Comparison of ENCODE assay signal across 7 cellular contexts in the genomic region with DNA sequence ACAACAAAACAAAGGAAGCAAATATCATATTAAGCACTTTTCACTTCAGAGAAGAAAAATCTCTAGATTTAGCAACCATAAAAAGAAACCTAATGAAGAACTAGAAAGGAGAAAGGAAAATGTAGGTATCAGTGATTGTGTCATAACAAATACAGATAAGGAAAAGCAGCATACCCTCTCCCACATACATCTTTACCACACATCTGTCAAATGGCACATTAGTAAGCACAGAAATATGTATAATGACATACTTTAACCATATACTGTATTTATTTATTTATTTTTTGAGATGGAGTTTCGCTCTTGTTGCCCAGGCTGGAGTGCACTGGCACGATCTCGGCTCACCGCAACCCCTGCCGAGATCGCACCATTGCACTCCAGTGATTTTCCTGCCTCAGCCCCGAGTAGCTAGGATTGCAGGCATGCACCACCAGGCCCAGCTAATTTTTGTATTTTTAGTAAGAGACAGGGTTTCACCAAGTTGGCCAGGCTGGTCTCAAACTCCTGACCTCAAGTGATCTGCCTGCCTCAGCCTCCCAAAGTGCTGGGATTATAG. TPM values are rescaled to one million over a fixed set of nuclear protein-coding genes. Genes with fewer than 3 reads are reported as not detected.
DNase-seq lines count a peak whose midpoint lies in the region; TF ChIP-seq lines count a peak whose summit lies in the region.
"Not testable (repeated sequence)": the region's sequence is repeated elsewhere in the genome, so short reads cannot be mapped to it uniquely, and the experiment has no call there.

No MANE protein-coding gene starts in this region.

- DNase-seq in A172 (ENCODE audit: low spot score) (peak; percentile 15), ELR (ENCODE audit: low read depth) (peak; percentile 37), NCI-H226 (peak; percentile 86), amniotic epithelial cell (ENCODE audit: low read depth) (peak; percentile 93), brain microvascular endothelial cell (peak; percentile 66), fibroblast of the aortic adventitia (ENCODE audit: low read depth) (peak; percentile 18), mesenchymal stem cell (peak; percentile 18)

- not testable (repeated sequence) for H3K4me1 ChIP-seq in mesenchymal stem cell (ENCODE audit: control insufficient read depth, insufficient read depth, low read depth, low read length)

- H3K4me3 ChIP-seq in brain microvascular endothelial cell (ENCODE audit: low read depth, low read length); fibroblast of the aortic adventitia (ENCODE audit: low read depth, low read length); mesenchymal stem cell (ENCODE audit: insufficient read depth in 1 of 2, low read depth in 1 of 2, low read length in 2 of 2): not testable (repeated sequence)

- not testable (repeated sequence) for H3K23ac ChIP-seq in mesenchymal stem cell (ENCODE audit: low read length in 2 of 2)

- not testable (repeated sequence) for TF ChIP-seq CTCF in brain microvascular endothelial cell (IDR thresholded peaks at IDR 0.05; ENCODE audit: low read depth, low read length, missing control alignments); fibroblast of the aortic adventitia (IDR thresholded peaks at IDR 0.05; ENCODE audit: insufficient read depth, low read length)

- H3K18ac ChIP-seq in mesenchymal stem cell (ENCODE audit: low read depth in 1 of 2, low read length in 2 of 2): not testable (repeated sequence)

- WGBS in mesenchymal stem cell: 85% methylated on average over 7 of the region's 7 CpGs

- not testable (repeated sequence) for H3K14ac ChIP-seq in mesenchymal stem cell (ENCODE audit: low read length in 2 of 2)

- H3K36me3 ChIP-seq in brain microvascular endothelial cell (replicated peaks): not testable (repeated sequence)
- peaks cover 0 to 22% of the 10 kb centered on the region in 2 experiments for H3K36me3 ChIP-seq in mesenchymal stem cell (ENCODE audit: control insufficient read depth in 1 of 2, insufficient read depth in 2 of 2, low read depth in 1 of 2, low read length in 2 of 2)

- not testable (repeated sequence) for H2BK12ac ChIP-seq in mesenchymal stem cell (ENCODE audit: low read length in 2 of 2)

- not testable (repeated sequence) for H3K9ac ChIP-seq in mesenchymal stem cell (ENCODE audit: low read length)

- not testable (repeated sequence) for H4K91ac ChIP-seq in mesenchymal stem cell (ENCODE audit: low read length)

- H3K79me1 ChIP-seq in mesenchymal stem cell (replicated peaks; ENCODE audit: low read length, poor library complexity, severe bottlenecking): peaks cover 11% of the 10 kb centered on the region

- H3K9me3 ChIP-seq in mesenchymal stem cell (ENCODE audit: control insufficient read depth, low read length): not testable (repeated sequence)

- not testable (repeated sequence) for H3K4me2 ChIP-seq in mesenchymal stem cell (ENCODE audit: low read length, poor library complexity, severe bottlenecking)

- H2BK5ac ChIP-seq in mesenchymal stem cell (ENCODE audit: low read depth, low read length, poor library complexity, severe bottlenecking): not testable (repeated sequence)

- H3K27me3 ChIP-seq in brain microvascular endothelial cell (replicated peaks); mesenchymal stem cell (ENCODE audit: control insufficient read depth in 1 of 2, insufficient read depth in 1 of 2, low read length in 2 of 2): not testable (repeated sequence)

- not testable (repeated sequence) for H4K8ac ChIP-seq in mesenchymal stem cell (ENCODE audit: low read length)

- H2AK5ac ChIP-seq in mesenchymal stem cell (ENCODE audit: low read length, severe bottlenecking): not testable (repeated sequence)

- H3K27ac ChIP-seq in brain microvascular endothelial cell (peak overlapping the region; percentile 57), mesenchymal stem cell (ENCODE audit: low read length, poor library complexity, severe bottlenecking) (peak overlapping the region; percentile 26)

- H2BK120ac ChIP-seq in mesenchymal stem cell (ENCODE audit: low read depth, low read length): not testable (repeated sequence)

- not testable (repeated sequence) for H2AFZ ChIP-seq in mesenchymal stem cell (ENCODE audit: low read depth, low read length)

- in situ Hi-C loops in brain microvascular endothelial cell (cut with HindIII; ENCODE audit: low pct_ligation_motif_present, low sequenced_read_pairs): not testable (repeated sequence)

- not testable (repeated sequence) for H2BK15ac ChIP-seq in mesenchymal stem cell (ENCODE audit: low read depth, poor library complexity, severe bottlenecking)

- H3K4ac ChIP-seq in mesenchymal stem cell (ENCODE audit: low read depth in 1 of 2, low read length in 2 of 2): not testable (repeated sequence)

RNA-seq across cellular contexts. Expression of gene DTNBP1, which starts 12.7 kb away (rescaled TPM):
- total RNA-seq in A172 (2014; rRNA removed; shearing (Covaris generic)): 1.6 and 12.4 TPM in 2 replicates
- 5.8 and 6.9 TPM in 2 replicates for total RNA-seq in fibroblast of the aortic adventitia (ENCODE audit: low replicate concordance)
- 24.9 TPM for polyA plus RNA-seq in mesenchymal stem cell (2013, experiment 1 of 2)
- 26.0 TPM for polyA plus RNA-seq in mesenchymal stem cell (2013, experiment 2 of 2)

Comparison
In these comparisons a context has a peak if more than half of its experiments do, and no peak if none do; other contexts are left out.
1. DNase-seq: peak in every context shown above with its lines; median percentile 93 in amniotic epithelial cell; 86 in NCI-H226; 66 in brain microvascular endothelial cell; 37 in ELR; 18 in fibroblast of the aortic adventitia; 18 in mesenchymal stem cell; 15 in A172.